ENCODE assay signal across 13 cellular contexts in the genomic region with DNA sequence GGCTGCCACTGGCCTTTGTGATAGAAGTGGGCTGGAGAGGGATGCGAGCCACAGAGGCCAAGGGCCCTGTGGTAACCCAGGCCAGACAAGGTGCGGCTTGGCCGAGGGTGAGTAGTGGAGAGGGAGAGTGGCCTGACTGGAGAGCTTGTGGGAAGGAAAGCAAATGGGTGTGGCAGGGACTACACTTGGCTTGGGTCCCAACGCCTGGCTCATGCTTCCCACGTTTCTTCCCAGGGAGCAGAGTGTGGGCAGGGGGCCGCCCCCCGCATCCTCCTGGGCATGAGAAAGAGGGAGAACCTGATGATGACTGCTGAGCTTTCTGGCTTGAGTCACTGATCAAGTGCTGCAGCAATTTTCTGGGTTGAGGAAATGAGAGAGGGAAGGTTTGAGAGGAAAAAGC.
A peak's percentile ranks its signal among the peaks of the same experiment; 100 is the strongest.
DNase-seq lines count a peak whose midpoint lies in the region; ATAC-seq, FAIRE-seq and TF ChIP-seq lines count a peak whose summit lies in the region.
"Had no signal": no experiment of that assay in that cellular context is flagged by ENCODE, and none has a peak within 500 bp of the region (broad histone marks: within the 10 kb centered on the region; RNA-seq: fewer than 3 reads in every experiment).

No MANE protein-coding gene starts in this region.

- TF ChIP-seq POLR2A in A549 (IDR thresholded peaks at IDR 0.05; ENCODE audit: low read length), result no peak

- no peak for TF ChIP-seq EP300 in A549 (IDR thresholded peaks at IDR 0.05)

- no peak for FAIRE-seq in A549 (lab: Jason Lieb, UNC)
- FAIRE-seq: GM12892 had no signal

- CTCF ChIA-PET in A549 (lab: Yijun Ruan, JAX), result no interaction called here

- peak; percentile 30 to 58; a peak in 3 of 6 replicates for ATAC-seq in A549
- ATAC-seq in HG02884 (IDR thresholded peaks at IDR 0.05; ENCODE audit: unreplicated experiment), result no peak
- ATAC-seq in HG02970 (IDR thresholded peaks at IDR 0.05; ENCODE audit: low FRiP score, unreplicated experiment), result no peak
- no peak for ATAC-seq in HG03571 (IDR thresholded peaks at IDR 0.05; ENCODE audit: unreplicated experiment)

- H3K4me1 ChIP-seq in A549, result peaks cover 44% of the 10 kb centered on the region

- DNase-seq in A549 (ENCODE audit: low read depth in 1 of 2, low spot score in 1 of 2) (peak in 1 of 2 experiments; percentile 56), GM03348 (ENCODE audit: low spot score) (peak; percentile 29), kidney tubule cell (ENCODE audit: low spot score) (peak; percentile 11), middle frontal gyrus (ENCODE audit: extremely low spot score, low spot score) (no peak)
- DNase-seq: hippocampal formation; NCI-H2081 treated with DMSO at 0.1 percent for 48 hours; stimulated activated CD8-positive, alpha-beta memory T cell treated with anti-CD3 and anti-CD28 coated beads, Interleukin-4, amount 100 ng/mL, for 48 hours had no signal

- TF ChIP-seq CTCF in A549 (IDR thresholded peaks at IDR 0.05), result no peak
- no peak for TF ChIP-seq CTCF in VCaP (conservative IDR thresholded peaks at IDR 0.05)

- 29% methylated on average over 7 of the region's 7 CpGs for WGBS in A549 (ENCODE audit: missing lambda C conversion rate)

- H3K27ac ChIP-seq in A549, result peak overlapping the region in 1 of 2 experiments; percentile 32; a peak in 3 of 6 replicates
- H3K27ac ChIP-seq in VCaP, result peak overlapping the region; percentile 19; the same call in 1 of the 2 replicates

- H3K4me2 ChIP-seq in A549, result peak overlapping the region; percentile 68

- H3K9me3 ChIP-seq in A549, result no peaks in the 10 kb centered on the region

- no peak for TF ChIP-seq RAD21 in A549 (conservative IDR thresholded peaks at IDR 0.05 in 1 of 2, IDR thresholded peaks at IDR 0.05 in 1 of 2)

- H3K4me3 ChIP-seq in A549, result no peak overlapping the region
- H3K4me3 ChIP-seq: dorsolateral prefrontal cortex had no signal

- POLR2A ChIA-PET in A549 (lab: Yijun Ruan, JAX), result no interaction called here

TF ChIP-seq in A549, 52 proteins besides CTCF, POLR2A, EP300 and RAD21:
- TF ChIP-seq NFE2L2 (conservative IDR thresholded peaks at IDR 0.05; ENCODE audit: low read length) (no peak), FOSL2 (IDR thresholded peaks at IDR 0.05) (no peak), FOSL2 (CRISPR knock-in tag; IDR thresholded peaks at IDR 0.05) (no peak), KDM5A (IDR thresholded peaks at IDR 0.05) (no peak), ZFP36 (IDR thresholded peaks at IDR 0.05; ENCODE audit: borderline replicate concordance, partially characterized antibody) (no peak), CBX8 (IDR thresholded peaks at IDR 0.05) (no peak), SMC3 (IDR thresholded peaks at IDR 0.05) (no peak), EHMT2 (IDR thresholded peaks at IDR 0.05; ENCODE audit: low read depth) (no peak), ESRRA (IDR thresholded peaks at IDR 0.05; ENCODE audit: borderline replicate concordance, low read length) (no peak), RCOR1 (IDR thresholded peaks at IDR 0.05; ENCODE audit: low read depth, low read length) (no peak), CHD4 (IDR thresholded peaks at IDR 0.05; ENCODE audit: borderline replicate concordance) (no peak), NPAS2 (CRISPR knock-in tag; IDR thresholded peaks at IDR 0.05; ENCODE audit: borderline replicate concordance) (no peak), CHD2 (IDR thresholded peaks at IDR 0.05; ENCODE audit: low read length, partially characterized antibody) (no peak), JUNB (IDR thresholded peaks at IDR 0.05) (no peak), MAZ (IDR thresholded peaks at IDR 0.05; ENCODE audit: borderline replicate concordance, low read depth, low read length) (no peak), POLR2AphosphoS2 (conservative IDR thresholded peaks at IDR 0.05; ENCODE audit: low read length) (no peak), KDM1A (IDR thresholded peaks at IDR 0.05; ENCODE audit: low read depth) (no peak)
- TF ChIP-seq, protein P1, sequence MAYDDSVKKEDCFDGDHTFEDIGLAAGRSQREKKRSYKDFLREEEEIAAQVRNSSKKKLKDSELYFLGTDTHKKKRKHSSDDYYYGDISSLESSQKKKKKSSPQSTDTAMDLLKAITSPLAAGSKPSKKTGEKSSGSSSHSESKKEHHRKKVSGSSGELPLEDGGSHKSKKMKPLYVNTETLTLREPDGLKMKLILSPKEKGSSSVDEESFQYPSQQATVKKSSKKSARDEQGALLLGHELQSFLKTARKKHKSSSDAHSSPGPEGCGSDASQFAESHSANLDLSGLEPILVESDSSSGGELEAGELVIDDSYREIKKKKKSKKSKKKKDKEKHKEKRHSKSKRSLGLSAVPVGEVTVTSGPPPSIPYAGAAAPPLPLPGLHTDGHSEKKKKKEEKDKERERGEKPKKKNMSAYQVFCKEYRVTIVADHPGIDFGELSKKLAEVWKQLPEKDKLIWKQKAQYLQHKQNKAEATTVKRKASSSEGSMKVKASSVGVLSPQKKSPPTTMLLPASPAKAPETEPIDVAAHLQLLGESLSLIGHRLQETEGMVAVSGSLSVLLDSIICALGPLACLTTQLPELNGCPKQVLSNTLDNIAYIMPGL (CRISPR knock-in tag; IDR thresholded peaks at IDR 0.05; ENCODE audit: borderline replicate concordance), result no peak
- TF ChIP-seq, protein P2, sequence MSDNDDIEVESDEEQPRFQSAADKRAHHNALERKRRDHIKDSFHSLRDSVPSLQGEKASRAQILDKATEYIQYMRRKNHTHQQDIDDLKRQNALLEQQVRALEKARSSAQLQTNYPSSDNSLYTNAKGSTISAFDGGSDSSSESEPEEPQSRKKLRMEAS (IDR thresholded peaks at IDR 0.05), result no peak
- TF ChIP-seq, protein P3, sequence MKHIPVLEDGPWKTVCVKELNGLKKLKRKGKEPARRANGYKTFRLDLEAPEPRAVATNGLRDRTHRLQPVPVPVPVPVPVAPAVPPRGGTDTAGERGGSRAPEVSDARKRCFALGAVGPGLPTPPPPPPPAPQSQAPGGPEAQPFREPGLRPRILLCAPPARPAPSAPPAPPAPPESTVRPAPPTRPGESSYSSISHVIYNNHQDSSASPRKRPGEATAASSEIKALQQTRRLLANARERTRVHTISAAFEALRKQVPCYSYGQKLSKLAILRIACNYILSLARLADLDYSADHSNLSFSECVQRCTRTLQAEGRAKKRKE (CRISPR knock-in tag; IDR thresholded peaks at IDR 0.05; ENCODE audit: low read depth), result no peak
- TF ChIP-seq, protein P4, sequence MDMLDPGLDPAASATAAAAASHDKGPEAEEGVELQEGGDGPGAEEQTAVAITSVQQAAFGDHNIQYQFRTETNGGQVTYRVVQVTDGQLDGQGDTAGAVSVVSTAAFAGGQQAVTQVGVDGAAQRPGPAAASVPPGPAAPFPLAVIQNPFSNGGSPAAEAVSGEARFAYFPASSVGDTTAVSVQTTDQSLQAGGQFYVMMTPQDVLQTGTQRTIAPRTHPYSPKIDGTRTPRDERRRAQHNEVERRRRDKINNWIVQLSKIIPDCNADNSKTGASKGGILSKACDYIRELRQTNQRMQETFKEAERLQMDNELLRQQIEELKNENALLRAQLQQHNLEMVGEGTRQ (IDR thresholded peaks at IDR 0.05), result no peak

Comparison
In these comparisons a context has a peak if more than half of its experiments do, and no peak if none do; other contexts are left out.
1. ATAC-seq: peak in A549 (2 of 2); none in HG02884 (single experiment), HG02970 (single experiment) and HG03571 (single experiment).